Comparison of ENCODE assay signal across 22 cellular contexts in genomic region chr14:94572637-94573303, GRCh38. TPM values are rescaled to one million over a fixed set of nuclear protein-coding genes. Genes with fewer than 3 reads are reported as not detected.
"Had no signal": no experiment of that assay in that cellular context is flagged by ENCODE, and none has a peak within 500 bp of the region (broad histone marks: within the 10 kb centered on the region; RNA-seq: fewer than 3 reads in every experiment).

No MANE protein-coding gene starts in this region.

- H3K36me3 Mint-ChIP-seq: activated naive CD8-positive, alpha-beta T cell; natural killer cell had no signal

- H3K27me3 ChIP-seq: neutrophil, sigmoid colon, tibial artery had no signal

- H3K36me3 ChIP-seq: esophagus squamous epithelium, gastroesophageal sphincter, heart left ventricle, neutrophil, sigmoid colon, tibial artery had no signal

- H3K4me1 ChIP-seq: sigmoid colon had no signal

- H3K27ac ChIP-seq: neutrophil had no signal

- H3K4me3 Mint-ChIP-seq: activated naive CD8-positive, alpha-beta T cell; endodermal cell; natural killer cell had no signal

- H3K27ac Mint-ChIP-seq: activated naive CD8-positive, alpha-beta T cell; endodermal cell; natural killer cell had no signal

- H3K27me3 Mint-ChIP-seq: activated naive CD8-positive, alpha-beta T cell had no signal

- H3K9me3 ChIP-seq: esophagus squamous epithelium, gastroesophageal sphincter, heart left ventricle, neutrophil, sigmoid colon, tibial artery had no signal

- H3K4me3 ChIP-seq: esophagus squamous epithelium, gastroesophageal sphincter, heart left ventricle, lung, sigmoid colon, tibial artery had no signal

- DNase-seq: activated T-cell treated with anti-CD3 and anti-CD28 coated beads, Interleukin-2, amount 50 U/mL, for 1 hour; cerebellar nuclear complex; cortex of kidney; endodermal cell; esophagus squamous epithelium; heart left ventricle; left colon; natural killer cell; sigmoid colon; stimulated activated CD4-positive, alpha-beta T cell treated with anti-CD3 and anti-CD28 coated beads, Interleukin-4, amount 100 ng/mL, for 4 hours; stimulated activated naive CD8-positive, alpha-beta T cell treated with anti-CD3 and anti-CD28 coated beads, Interleukin-15, Interleukin-2, amounts not matched to agents 100 U/mL and 50 U/mL, for 24 hours; T-helper 9 cell had no signal

- H3K4me1 Mint-ChIP-seq: endodermal cell, natural killer cell had no signal

- H3K9me3 Mint-ChIP-seq: endodermal cell, natural killer cell had no signal

RNA-seq across cellular contexts. Expression of gene SERPINA5, which starts 8.5 kb away (rescaled TPM):
- total RNA-seq: bronchial epithelial cell; natural killer cell; T-helper 1 cell treated with Interleukin-12 subunit alpha and Interleukin-12 subunit beta and Interleukin-4 antibody, amounts not matched to agents 30 ng/mL and 1 ng/mL, for 36 hours had no signal
- polyA plus RNA-seq: keratinocyte had no signal

RNA-seq across cellular contexts. Expression of gene SERPINA4, which starts 11.5 kb away (rescaled TPM):
- total RNA-seq: bronchial epithelial cell; endodermal cell; esophagus squamous epithelium; gastroesophageal sphincter; heart left ventricle; left colon; natural killer cell; sigmoid colon; subcutaneous adipose tissue; T-helper 1 cell treated with Interleukin-12 subunit alpha and Interleukin-12 subunit beta and Interleukin-4 antibody, amounts not matched to agents 30 ng/mL and 1 ng/mL, for 36 hours; urinary bladder had no signal
- polyA plus RNA-seq: heart left ventricle, keratinocyte, lung, sigmoid colon, urinary bladder had no signal

RNA-seq across cellular contexts. Expression of gene SERPINA3, which starts 39.4 kb away (rescaled TPM):
- total RNA-seq: natural killer cell; T-helper 1 cell treated with Interleukin-12 subunit alpha and Interleukin-12 subunit beta and Interleukin-4 antibody, amounts not matched to agents 30 ng/mL and 1 ng/mL, for 36 hours had no signal
